In genomic region chr1:16984717-16985116, GRCh38 we compare ENCODE assay signal across 9 cellular contexts. TPM values are rescaled to one million over a fixed set of nuclear protein-coding genes. Genes with fewer than 3 reads are reported as not detected.
DNase-seq lines count a peak whose midpoint lies in the region; ATAC-seq and TF ChIP-seq lines count a peak whose summit lies in the region.
"Had no signal": no experiment of that assay in that cellular context is flagged by ENCODE, and none has a peak within 500 bp of the region (broad histone marks: within the 10 kb centered on the region; RNA-seq: fewer than 3 reads in every experiment).

No MANE protein-coding gene starts in this region.

- H3K4me3 ChIP-seq in retinal pigment epithelial cell (ENCODE audit: low read length), result no peak overlapping the region

- TF ChIP-seq CTCF in retinal pigment epithelial cell (conservative IDR thresholded peaks at IDR 0.05; ENCODE audit: low read depth, low read length), result no peak

- ATAC-seq in HG03095 (IDR thresholded peaks at IDR 0.05; ENCODE audit: unreplicated experiment), result no peak

- peak; percentile 93 for DNase-seq in GM03348 (ENCODE audit: low spot score)
- DNase-seq in UCSD-AML1 (lab: John Stamatoyannopoulos, UW; ENCODE audit: unreplicated experiment), result peak; percentile 40
- peak; percentile 68 for DNase-seq in glomerular endothelial cell (ENCODE audit: extremely low read depth, low read depth, low spot score)
- peak; percentile 42 for DNase-seq in retinal pigment epithelial cell (ENCODE audit: low read depth)
- DNase-seq in NCI-H82 (lab: John Stamatoyannopoulos, UW), result no peak
- DNase-seq in HK-2 (ENCODE audit: unreplicated experiment), result no peak
- DNase-seq in activated naive CD4-positive, alpha-beta T cell (lab: John Stamatoyannopoulos, UW), result no peak
- DNase-seq: activated CD4-positive, alpha-beta T cell treated with anti-CD3 and anti-CD28 coated beads, Interleukin-2, amount 10 ng/mL, durations not matched to agents 24 days and 14 days had no signal

RNA-seq across cellular contexts. Expression of gene MFAP2, which starts 4.3 kb away (rescaled TPM):
- total RNA-seq in glomerular endothelial cell, result 133 and 188 TPM in 2 replicates
- total RNA-seq: activated CD4-positive, alpha-beta T cell treated with anti-CD3 and anti-CD28 coated beads, Interleukin-2, amount 10 ng/mL, durations not matched to agents 24 days and 14 days had no signal

RNA-seq across cellular contexts. Expression of gene ATP13A2, which starts 27.0 kb away (rescaled TPM):
- total RNA-seq in glomerular endothelial cell, result 97.1 and 97.8 TPM in 2 replicates

Comparison
In these comparisons a context has a peak if more than half of its experiments do, and no peak if none do; other contexts are left out.
1. DNase-seq: peak in GM03348 (single experiment), UCSD-AML1 (single experiment), glomerular endothelial cell (single experiment) and retinal pigment epithelial cell (single experiment); none in NCI-H82 (single experiment), HK-2 (single experiment) and activated naive CD4-positive, alpha-beta T cell (0 of 4).